ENCODE assay signal across 9 cellular contexts in genomic region chr3:48636149-48636548, GRCh38. TPM values are rescaled to one million over a fixed set of nuclear protein-coding genes. Genes with fewer than 3 reads are reported as not detected.
DNase-seq lines count a peak whose midpoint lies in the region; ATAC-seq, FAIRE-seq and TF ChIP-seq lines count a peak whose summit lies in the region.
"Had no signal": no experiment of that assay in that cellular context is flagged by ENCODE, and none has a peak within 500 bp of the region (broad histone marks: within the 10 kb centered on the region; RNA-seq: fewer than 3 reads in every experiment).

No MANE protein-coding gene starts in this region.

- RAD21 ChIA-PET in GM12878 (lab: Charles Lee; ENCODE audit: unreplicated experiment), result interaction anchor here (0.7 to 3.5 kb wide), 12 partner anchors 26 to 482 kb away, joined by 3 to 32 read pairs (median 4); partner anchors contain the start of genes ATRIP, PFKFB4 and UQCRC1

- POLR2A ChIA-PET in GM12878 (lab: Charles Lee), result interaction anchor here (0.6 to 1.8 kb wide), 4 partner anchors 25 to 189 kb away, joined by 3 to 7 read pairs (median 3); partner anchors contain the start of genes ATRIP and PFKFB4

- H3K4me1 ChIP-seq in GM12878 (ENCODE audit: control insufficient read depth, insufficient read depth, low read length) (peaks cover 11% of the 10 kb centered on the region; the same call in 1 of the 2 replicates), right lobe of liver (peaks cover 0 to 11% (median 0%) of the 10 kb centered on the region in 4 donors), thyroid gland (peaks cover 8 to 15% of the 10 kb centered on the region in 2 donors)

- in situ Hi-C loops in GM12878 (cut with MboI), result no loop called here

- 39% methylated on average over 8 of the region's 8 CpGs for WGBS in GM12878 (ENCODE audit: insufficient coverage, insufficient replicate concordance, low lambda C conversion rate, missing lambda C conversion rate)
- 67% methylated on average over 3 of the region's 8 CpGs for WGBS in right lobe of liver (ENCODE audit: insufficient coverage, low coverage, low lambda C conversion rate, missing lambda C conversion rate)
- WGBS in thyroid gland, 2 donors, result 44 to 57% methylated on average over 8 of the region's 8 CpGs

- H3K4me2 ChIP-seq in GM12878 (ENCODE audit: control insufficient read depth, insufficient read depth), result peak overlapping the region; percentile 70

- H3K9me3 ChIP-seq in GM12878 (replicated peaks; ENCODE audit: control insufficient read depth, insufficient read depth, low read length) (no peaks in the 10 kb centered on the region), right lobe of liver (no peaks in the 10 kb centered on the region), thyroid gland (no peaks in the 10 kb centered on the region)

- peak overlapping the region; percentile 85 for H2AFZ ChIP-seq in GM12878 (ENCODE audit: control insufficient read depth, low read depth, low read length)

- ATAC-seq in activated T-cell treated with anti-CD3 and anti-CD28 coated beads, Interleukin-2, amount 50 U/mL, for 4 hours, result no peak
- ATAC-seq in GM12878 (no peak), right lobe of liver (no peak), GM21381 (IDR thresholded peaks at IDR 0.05; ENCODE audit: unreplicated experiment) (no peak), HG03354 (IDR thresholded peaks at IDR 0.05; ENCODE audit: poor library complexity, severe bottlenecking, unreplicated experiment) (no peak)

- H3K9ac ChIP-seq in GM12878 (ENCODE audit: control insufficient read depth, insufficient read depth, low read length), result peak overlapping the region; percentile 23; the same call in 1 of the 2 replicates

- no peak for TF ChIP-seq EP300 in GM12878 (IDR thresholded peaks at IDR 0.05; ENCODE audit: borderline replicate concordance in 1 of 2, control insufficient read depth in 1 of 2, low read depth in 2 of 2, low read length in 2 of 2)

- H3K36me3 ChIP-seq in GM12878 (ENCODE audit: control insufficient read depth in 2 of 2, insufficient read depth in 2 of 2, low read length in 1 of 2) (peaks cover 0 to 2% of the 10 kb centered on the region in 2 experiments; a peak in 1 of 4 replicates), right lobe of liver (no peaks in the 10 kb centered on the region), thyroid gland (peaks cover 0 to 7% of the 10 kb centered on the region in 2 donors)

- peaks cover 11% of the 10 kb centered on the region for H3K4me1 Mint-ChIP-seq in activated T-cell treated with anti-CD3 and anti-CD28 coated beads, Interleukin-2, amount 50 U/mL, for 4 hours (ENCODE audit: low read depth)

- TF ChIP-seq POLR2A in GM12878 (IDR thresholded peaks at IDR 0.05; ENCODE audit: low read depth, low read length) (no peak), right lobe of liver (IDR thresholded peaks at IDR 0.05) (no peak), thyroid gland (IDR thresholded peaks at IDR 0.05) (no peak)

- no peak for DNase-seq in activated T-cell treated with anti-CD3 and anti-CD28 coated beads, Interleukin-2, amount 50 U/mL, for 4 hours
- no peak for DNase-seq in activated T-cell treated with anti-CD3 and anti-CD28 coated beads, Interleukin-2, amount 50 U/mL, for 1 hour
- DNase-seq in GM12878 (ENCODE audit: low read depth, low spot score) (no peak), right lobe of liver (no peak), thyroid gland (no peak)
- DNase-seq in stimulated activated CD4-positive, alpha-beta T cell treated with anti-CD3 and anti-CD28 coated beads, Interleukin-2, amount 100 ng/mL, for 48 hours, result no peak

- SMC1A ChIA-PET in GM12878 (lab: Charles Lee; ENCODE audit: uncharacterized antibody, unreplicated experiment), result interaction anchor here (1.0 to 2.2 kb wide), 6 partner anchors 25 to 200 kb away, joined by 3 to 6 read pairs (median 4); partner anchors contain the start of gene PFKFB4

- no peak for TF ChIP-seq CTCF in GM12878 (IDR thresholded peaks at IDR 0.05 in 2 of 3, conservative IDR thresholded peaks at IDR 0.05 in 1 of 3; ENCODE audit: control insufficient read depth in 2 of 3, extremely low read depth in 1 of 3, insufficient read depth in 1 of 3, low read depth in 3 of 3, low read length in 3 of 3)
- TF ChIP-seq CTCF in right lobe of liver (IDR thresholded peaks at IDR 0.05), result no peak
- no peak for TF ChIP-seq CTCF in thyroid gland (IDR thresholded peaks at IDR 0.05)

- no peaks in the 10 kb centered on the region for H4K20me1 ChIP-seq in GM12878 (ENCODE audit: control insufficient read depth, insufficient read depth)

- H3K79me2 ChIP-seq in GM12878 (ENCODE audit: control insufficient read depth, insufficient read depth, low read length), result peaks cover 3% of the 10 kb centered on the region

- H3K36me3 Mint-ChIP-seq in activated T-cell treated with anti-CD3 and anti-CD28 coated beads, Interleukin-2, amount 50 U/mL, for 4 hours (ENCODE audit: insufficient read depth), result peaks cover 2% of the 10 kb centered on the region

- H3K4me3 ChIP-seq in GM12878 (peak overlapping the region; percentile 77), right lobe of liver (peak overlapping the region; percentile 66 to 95 (median 93)), thyroid gland (replicated peaks in 1 of 3) (peak overlapping the region; percentile 52 to 83 (median 78))

- CTCF ChIA-PET in GM12878 (lab: Yijun Ruan, JAX), result interaction anchor here (0.8 to 4.6 kb wide), 24 partner anchors 13 to 458 kb away, joined by 3 to 48 read pairs (median 5); partner anchors contain the start of genes CCDC51, CELSR3, NCKIPSD and PFKFB4

- H3K27me3 Mint-ChIP-seq in activated T-cell treated with anti-CD3 and anti-CD28 coated beads, Interleukin-2, amount 50 U/mL, for 4 hours (ENCODE audit: low read depth), result no peaks in the 10 kb centered on the region

- BruUV-seq in GM12878 (replicated peaks; lab: Mats Ljungman, UMichigan), result no TSS peak

- H3K4me3 Mint-ChIP-seq in activated T-cell treated with anti-CD3 and anti-CD28 coated beads, Interleukin-2, amount 50 U/mL, for 4 hours, result peak overlapping the region; percentile 86

- H3K9me3 Mint-ChIP-seq in activated T-cell treated with anti-CD3 and anti-CD28 coated beads, Interleukin-2, amount 50 U/mL, for 4 hours, result no peaks in the 10 kb centered on the region

- FAIRE-seq in GM12878 (lab: Jason Lieb, UNC), result no peak

- intact Hi-C loops in GM12878 (cut with micrococcal nuclease; ENCODE audit: unreplicated experiment) (no loop called here), right lobe of liver (cut with DNase I) (no loop called here), thyroid gland (cut with DNase I) (no loop called here)

- no peak for TF ChIP-seq RAD21 in GM12878 (IDR thresholded peaks at IDR 0.05; ENCODE audit: insufficient read depth, low read depth, low read length)

- H3K27me3 ChIP-seq in GM12878 (replicated peaks in 1 of 2; ENCODE audit: control insufficient read depth in 2 of 2, insufficient read depth in 2 of 2, low read length in 1 of 2) (no peaks in the 10 kb centered on the region), right lobe of liver (no peaks in the 10 kb centered on the region), thyroid gland (no peaks in the 10 kb centered on the region)

- H3K27ac ChIP-seq in GM12878 (ENCODE audit: control insufficient read depth, insufficient read depth) (peak overlapping the region; percentile 38; the same call in 1 of the 2 replicates), right lobe of liver (peak overlapping the region; percentile 11 to 62 (median 48)), thyroid gland (no peak overlapping the region)

RNA-seq across cellular contexts. Expression of gene SLC26A6, which starts 0.9 kb away (rescaled TPM):
- 10 to 100 TPM; 14.4 to 17.5 (median 17.2) TPM for total RNA-seq in activated T-cell treated with anti-CD3 and anti-CD28 coated beads, Interleukin-2, amount 50 U/mL, for 4 hours
- 57.6 and 65.8 TPM in 2 replicates for total RNA-seq in GM12878 (2013; cell fraction: nucleolus; rRNA removed)
- 17.1 and 17.8 TPM in 2 replicates for total RNA-seq in GM12878 (2014; rRNA removed)
- total RNA-seq in GM12878 (2014; rRNA removed; fragmentation: Illumina TruSeq; extraction: Trizol), result 7.2 and 7.8 TPM in 2 replicates
- 18.8 and 24.9 TPM in 2 replicates for total RNA-seq in GM12878 (2021)
- polyA plus RNA-seq in GM12878 (2011; ENCODE audit: low read depth), result 27.7 TPM
- polyA plus RNA-seq in GM12878 (2011; rRNA removed), result 10.5 and 16.5 TPM in 2 replicates
- polyA plus RNA-seq in GM12878 (2011; cell fraction: cytosol; rRNA removed), result 22.3 and 25.6 TPM in 2 replicates
- polyA plus RNA-seq in GM12878 (2011; cell fraction: nucleus; rRNA removed), result 366 and 387 TPM in 2 replicates
- polyA plus RNA-seq in GM12878 (2012), result 18.0 and 22.4 TPM in 2 replicates
- polyA plus RNA-seq in GM12878 (2014; fragmentation: Illumina TruSeq; extraction: Trizol), result 8.9 and 11.9 TPM in 2 replicates
- polyA plus RNA-seq in GM12878 (2014; fragmentation: Nextera tagmentation; extraction: Ambion mirVana), result 1 to 10 TPM; 2.1 to 2.9 TPM
- polyA plus RNA-seq in GM12878 (2014; rRNA removed), result 20.6 and 22.5 TPM in 2 replicates
- 10 to 100 TPM; 11.2 to 14.7 TPM for polyA plus RNA-seq in GM12878 (2016; fragmentation: Nextera tagmentation; extraction: Ambion mirVana)
- polyA minus RNA-seq in GM12878 (2011; rRNA and poly(A)+ RNA removed), result 21.0 and 31.1 TPM in 2 replicates
- polyA minus RNA-seq in GM12878 (2011; cell fraction: cytosol; rRNA and poly(A)+ RNA removed), result 8.4 and 9.1 TPM in 2 replicates
- polyA minus RNA-seq in GM12878 (2011; cell fraction: nucleus; rRNA and poly(A)+ RNA removed), result 69.9 and 92.4 TPM in 2 replicates
- total RNA-seq in right lobe of liver, result 1 to 10 TPM; 6.6 to 9.9 (median 8.6) TPM
- total RNA-seq in thyroid gland, result 10 to 100 TPM in 2 of 4 donors, 1 to 10 TPM in 2; 7.5 to 19.1 (median 11.4) TPM

RNA-seq across cellular contexts. Expression of gene TMEM89, which starts 14.6 kb away (rescaled TPM):
- total RNA-seq in activated T-cell treated with anti-CD3 and anti-CD28 coated beads, Interleukin-2, amount 50 U/mL, for 4 hours, result not detected
- total RNA-seq in GM12878 (2013; cell fraction: nucleolus; rRNA removed), result not detected in 2 replicates
- total RNA-seq in GM12878 (2014; rRNA removed) (not detected in 2 replicates), GM12878 (2014; rRNA removed; fragmentation: Illumina TruSeq; extraction: Trizol) (not detected in 2 replicates), GM12878 (2021) (not detected in 2 replicates), right lobe of liver (not detected), thyroid gland (not detected)
- polyA plus RNA-seq in GM12878 (2011; ENCODE audit: low read depth), result not detected
- polyA plus RNA-seq in GM12878 (2011; rRNA removed) (not detected in 2 replicates), GM12878 (2014; fragmentation: Illumina TruSeq; extraction: Trizol) (not detected in 2 replicates), GM12878 (2014; fragmentation: Nextera tagmentation; extraction: Ambion mirVana) (not detected), GM12878 (2014; rRNA removed) (not detected in 2 replicates), GM12878 (2016; fragmentation: Nextera tagmentation; extraction: Ambion mirVana) (not detected)
- polyA plus RNA-seq in GM12878 (2011; cell fraction: cytosol; rRNA removed), result not detected in 2 replicates
- 0.70 and 0.76 TPM in 2 replicates for polyA plus RNA-seq in GM12878 (2011; cell fraction: nucleus; rRNA removed)
- polyA plus RNA-seq in GM12878 (2012), result not detected in 2 replicates
- not detected in 2 replicates for polyA minus RNA-seq in GM12878 (2011; rRNA and poly(A)+ RNA removed)
- not detected in 2 replicates for polyA minus RNA-seq in GM12878 (2011; cell fraction: cytosol; rRNA and poly(A)+ RNA removed)
- not detected in 2 replicates for polyA minus RNA-seq in GM12878 (2011; cell fraction: nucleus; rRNA and poly(A)+ RNA removed)
- total RNA-seq: Daoy had no signal

RNA-seq across cellular contexts. Expression of gene CELSR3, which starts 26.5 kb away (rescaled TPM):
- total RNA-seq in activated T-cell treated with anti-CD3 and anti-CD28 coated beads, Interleukin-2, amount 50 U/mL, for 4 hours, result 10 to 100 TPM; 11.0 to 15.0 (median 12.3) TPM
- 5.4 and 7.9 TPM in 2 replicates for total RNA-seq in GM12878 (2013; cell fraction: nucleolus; rRNA removed)
- 0.82 and 0.96 TPM in 2 replicates for total RNA-seq in GM12878 (2014; rRNA removed)
- 0.37 and 0.58 TPM in 2 replicates for total RNA-seq in GM12878 (2014; rRNA removed; fragmentation: Illumina TruSeq; extraction: Trizol)
- total RNA-seq in GM12878 (2021), result 1.6 TPM in 2 replicates
- 0.31 TPM for polyA plus RNA-seq in GM12878 (2011; ENCODE audit: low read depth)
- 0.65 and 1.1 TPM in 2 replicates for polyA plus RNA-seq in GM12878 (2011; rRNA removed)
- polyA plus RNA-seq in GM12878 (2011; cell fraction: cytosol; rRNA removed), result 1.9 and 2.3 TPM in 2 replicates
- 12.5 and 14.4 TPM in 2 replicates for polyA plus RNA-seq in GM12878 (2011; cell fraction: nucleus; rRNA removed)
- polyA plus RNA-seq in GM12878 (2012), result 0.61 and 0.76 TPM in 2 replicates
- polyA plus RNA-seq in GM12878 (2014; fragmentation: Illumina TruSeq; extraction: Trizol), result 0.48 and 0.56 TPM in 2 replicates
- polyA plus RNA-seq in GM12878 (2014; fragmentation: Nextera tagmentation; extraction: Ambion mirVana), result under 1 TPM; 0.08 to 0.18 TPM
- polyA plus RNA-seq in GM12878 (2014; rRNA removed), result 1.2 and 1.6 TPM in 2 replicates
- under 1 TPM; 0.34 to 0.35 TPM for polyA plus RNA-seq in GM12878 (2016; fragmentation: Nextera tagmentation; extraction: Ambion mirVana)
- polyA minus RNA-seq in GM12878 (2011; rRNA and poly(A)+ RNA removed), result 3.7 and 4.9 TPM in 2 replicates
- 2.1 and 2.3 TPM in 2 replicates for polyA minus RNA-seq in GM12878 (2011; cell fraction: cytosol; rRNA and poly(A)+ RNA removed)
- polyA minus RNA-seq in GM12878 (2011; cell fraction: nucleus; rRNA and poly(A)+ RNA removed), result 5.9 and 8.3 TPM in 2 replicates
- total RNA-seq in right lobe of liver, result under 1 TPM; 0.15 to 0.68 (median 0.34) TPM
- total RNA-seq in thyroid gland, result 1 to 10 TPM in 2 of 4 donors, under 1 TPM in 2; 0.54 to 1.7 (median 1.0) TPM

RNA-seq across cellular contexts. Expression of gene UQCRC1, which starts 26.7 kb away (rescaled TPM):
- total RNA-seq in activated T-cell treated with anti-CD3 and anti-CD28 coated beads, Interleukin-2, amount 50 U/mL, for 4 hours, result 100 to 1,000 TPM; 178 to 200 (median 193) TPM
- total RNA-seq in GM12878 (2013; cell fraction: nucleolus; rRNA removed), result 116 and 131 TPM in 2 replicates
- 220 and 233 TPM in 2 replicates for total RNA-seq in GM12878 (2014; rRNA removed)
- 210 and 214 TPM in 2 replicates for total RNA-seq in GM12878 (2014; rRNA removed; fragmentation: Illumina TruSeq; extraction: Trizol)
- total RNA-seq in GM12878 (2021), result 254 and 259 TPM in 2 replicates
- 161 TPM for polyA plus RNA-seq in GM12878 (2011; ENCODE audit: low read depth)
- 274 and 426 TPM in 2 replicates for polyA plus RNA-seq in GM12878 (2011; rRNA removed)
- 735 and 759 TPM in 2 replicates for polyA plus RNA-seq in GM12878 (2011; cell fraction: cytosol; rRNA removed)
- polyA plus RNA-seq in GM12878 (2011; cell fraction: nucleus; rRNA removed), result 689 and 765 TPM in 2 replicates
- 161 and 177 TPM in 2 replicates for polyA plus RNA-seq in GM12878 (2012)
- polyA plus RNA-seq in GM12878 (2014; fragmentation: Illumina TruSeq; extraction: Trizol), result 161 and 223 TPM in 2 replicates
- 100 to 1,000 TPM; 116 to 188 TPM for polyA plus RNA-seq in GM12878 (2014; fragmentation: Nextera tagmentation; extraction: Ambion mirVana)
- polyA plus RNA-seq in GM12878 (2014; rRNA removed), result 197 and 221 TPM in 2 replicates
- polyA plus RNA-seq in GM12878 (2016; fragmentation: Nextera tagmentation; extraction: Ambion mirVana), result 100 to 1,000 TPM; 374 to 394 TPM
- polyA minus RNA-seq in GM12878 (2011; rRNA and poly(A)+ RNA removed), result 768 and 828 TPM in 2 replicates
- 156 and 188 TPM in 2 replicates for polyA minus RNA-seq in GM12878 (2011; cell fraction: cytosol; rRNA and poly(A)+ RNA removed)
- 135 and 197 TPM in 2 replicates for polyA minus RNA-seq in GM12878 (2011; cell fraction: nucleus; rRNA and poly(A)+ RNA removed)
- 100 to 1,000 TPM; 176 to 329 (median 213) TPM for total RNA-seq in right lobe of liver
- total RNA-seq in thyroid gland, result 100 to 1,000 TPM; 223 to 439 (median 295) TPM

RNA-seq across cellular contexts. Expression of gene COL7A1, which starts 41.0 kb away (rescaled TPM):
- under 1 TPM; 0.38 to 0.53 (median 0.40) TPM for total RNA-seq in activated T-cell treated with anti-CD3 and anti-CD28 coated beads, Interleukin-2, amount 50 U/mL, for 4 hours
- total RNA-seq in GM12878 (2013; cell fraction: nucleolus; rRNA removed), result 11.1 and 12.5 TPM in 2 replicates
- 0.11 and 0.23 TPM in 2 replicates for total RNA-seq in GM12878 (2014; rRNA removed)
- 0.28 and 0.31 TPM in 2 replicates for total RNA-seq in GM12878 (2014; rRNA removed; fragmentation: Illumina TruSeq; extraction: Trizol)
- 0.64 and 1.9 TPM in 2 replicates for total RNA-seq in GM12878 (2021)
- 1.5 TPM for polyA plus RNA-seq in GM12878 (2011; ENCODE audit: low read depth)
- polyA plus RNA-seq in GM12878 (2011; rRNA removed), result 0.32 and 1.4 TPM in 2 replicates
- 0.70 and 1.2 TPM in 2 replicates for polyA plus RNA-seq in GM12878 (2011; cell fraction: cytosol; rRNA removed)
- polyA plus RNA-seq in GM12878 (2011; cell fraction: nucleus; rRNA removed), result 29.9 and 33.4 TPM in 2 replicates
- polyA plus RNA-seq in GM12878 (2012), result 5.4 and 6.8 TPM in 2 replicates
- 0.24 TPM in 1 of 2 replicates, not detected in the other for polyA plus RNA-seq in GM12878 (2014; fragmentation: Illumina TruSeq; extraction: Trizol)
- polyA plus RNA-seq in GM12878 (2014; fragmentation: Nextera tagmentation; extraction: Ambion mirVana), result under 1 TPM in 1 of 2 experiments, not detected in 1; 0.24 TPM
- 1.0 and 1.3 TPM in 2 replicates for polyA plus RNA-seq in GM12878 (2014; rRNA removed)
- polyA plus RNA-seq in GM12878 (2016; fragmentation: Nextera tagmentation; extraction: Ambion mirVana), result under 1 TPM; 0.01 to 0.29 TPM
- 0.41 and 0.44 TPM in 2 replicates for polyA minus RNA-seq in GM12878 (2011; rRNA and poly(A)+ RNA removed)
- polyA minus RNA-seq in GM12878 (2011; cell fraction: cytosol; rRNA and poly(A)+ RNA removed), result 0.67 and 1.5 TPM in 2 replicates
- 2.4 and 3.3 TPM in 2 replicates for polyA minus RNA-seq in GM12878 (2011; cell fraction: nucleus; rRNA and poly(A)+ RNA removed)
- total RNA-seq in right lobe of liver, result 1 to 10 TPM in 4 of 6 experiments, under 1 TPM in 2; 0.31 to 1.7 (median 1.1) TPM
- total RNA-seq in thyroid gland, result 1 to 10 TPM in 1 of 4 donors, under 1 TPM in 3; 0.34 to 1.0 (median 0.80) TPM

Comparison
In these comparisons a context has a peak if more than half of its experiments do, and no peak if none do; other contexts are left out.
1. H3K27ac ChIP-seq: peak in GM12878 (single experiment) and right lobe of liver (3 of 3); none in thyroid gland (0 of 3).
2. Peak in every context shown above with its lines, with median percentiles within 50 percentile points of each other: H3K4me3 ChIP-seq.